In the genomic region with DNA sequence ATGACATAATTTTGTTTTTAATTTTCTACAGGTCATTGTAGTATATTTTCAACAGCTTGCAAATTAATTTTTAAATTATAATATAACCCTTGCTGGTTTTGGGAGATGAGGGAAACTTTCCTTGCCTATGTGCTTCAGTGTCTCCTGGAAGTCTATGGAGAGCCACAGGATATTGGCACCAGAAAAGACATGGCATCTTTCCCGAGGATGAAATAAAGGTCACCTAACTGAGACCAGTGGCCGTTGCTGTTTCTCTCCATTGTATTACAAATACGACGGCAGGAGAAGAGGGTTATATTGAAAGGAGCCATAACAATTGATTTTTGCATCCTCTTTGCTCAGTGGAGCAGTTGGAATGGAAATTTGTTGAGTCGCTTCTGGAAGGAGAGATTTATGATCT, we compare ENCODE assay signal across 3 cellular contexts.
TF ChIP-seq lines count a peak whose summit lies in the region.

No MANE protein-coding gene starts in this region.

TF ChIP-seq in A549, 52 proteins besides CTCF, POLR2A, EP300 and RAD21:
- TF ChIP-seq MAZ (IDR thresholded peaks at IDR 0.05; ENCODE audit: borderline replicate concordance, low read depth, low read length): no peak
- TF ChIP-seq MYC (IDR thresholded peaks at IDR 0.05; ENCODE audit: borderline replicate concordance, low read length): no peak
- no peak for TF ChIP-seq EHF (CRISPR knock-in tag; IDR thresholded peaks at IDR 0.05)
- TF ChIP-seq RFX5 (IDR thresholded peaks at IDR 0.05): no peak
- no peak for TF ChIP-seq MAFK (IDR thresholded peaks at IDR 0.05; ENCODE audit: partially characterized antibody)
- no peak for TF ChIP-seq FOXS1 (CRISPR knock-in tag; IDR thresholded peaks at IDR 0.05)

TF ChIP-seq in K562, 482 proteins besides CTCF, POLR2A, EP300 and RAD21:
- TF ChIP-seq NFIC (IDR thresholded peaks at IDR 0.05) (no peak), PYGO2 (tag; IDR thresholded peaks at IDR 0.05) (no peak), ZNF830 (CRISPR knock-in tag; IDR thresholded peaks at IDR 0.05) (no peak), ASH1L (IDR thresholded peaks at IDR 0.05; ENCODE audit: borderline replicate concordance, low read depth, partially characterized antibody) (no peak), ZNF668 (CRISPR knock-in tag; IDR thresholded peaks at IDR 0.05) (no peak), JUN (IDR thresholded peaks at IDR 0.05; ENCODE audit: borderline replicate concordance, low read depth, low read length) (no peak), JUN (CRISPR knock-in tag; IDR thresholded peaks at IDR 0.05; ENCODE audit: borderline replicate concordance) (no peak), RBM14 (IDR thresholded peaks at IDR 0.05; ENCODE audit: borderline replicate concordance, insufficient read depth, low read depth, low read length) (no peak), STAT5A (IDR thresholded peaks at IDR 0.05; ENCODE audit: borderline replicate concordance, low read length) (no peak), HDAC3 (IDR thresholded peaks at IDR 0.05; ENCODE audit: borderline replicate concordance, partially characterized antibody) (no peak), DDX20 (tag; IDR thresholded peaks at IDR 0.05; ENCODE audit: low read depth) (no peak)
- TF ChIP-seq, protein P1, sequence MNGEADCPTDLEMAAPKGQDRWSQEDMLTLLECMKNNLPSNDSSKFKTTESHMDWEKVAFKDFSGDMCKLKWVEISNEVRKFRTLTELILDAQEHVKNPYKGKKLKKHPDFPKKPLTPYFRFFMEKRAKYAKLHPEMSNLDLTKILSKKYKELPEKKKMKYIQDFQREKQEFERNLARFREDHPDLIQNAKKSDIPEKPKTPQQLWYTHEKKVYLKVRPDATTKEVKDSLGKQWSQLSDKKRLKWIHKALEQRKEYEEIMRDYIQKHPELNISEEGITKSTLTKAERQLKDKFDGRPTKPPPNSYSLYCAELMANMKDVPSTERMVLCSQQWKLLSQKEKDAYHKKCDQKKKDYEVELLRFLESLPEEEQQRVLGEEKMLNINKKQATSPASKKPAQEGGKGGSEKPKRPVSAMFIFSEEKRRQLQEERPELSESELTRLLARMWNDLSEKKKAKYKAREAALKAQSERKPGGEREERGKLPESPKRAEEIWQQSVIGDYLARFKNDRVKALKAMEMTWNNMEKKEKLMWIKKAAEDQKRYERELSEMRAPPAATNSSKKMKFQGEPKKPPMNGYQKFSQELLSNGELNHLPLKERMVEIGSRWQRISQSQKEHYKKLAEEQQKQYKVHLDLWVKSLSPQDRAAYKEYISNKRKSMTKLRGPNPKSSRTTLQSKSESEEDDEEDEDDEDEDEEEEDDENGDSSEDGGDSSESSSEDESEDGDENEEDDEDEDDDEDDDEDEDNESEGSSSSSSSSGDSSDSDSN (IDR thresholded peaks at IDR 0.05; ENCODE audit: borderline replicate concordance in 1 of 2, low read depth in 2 of 2, low read length in 2 of 2): no peak
- TF ChIP-seq, protein P2, sequence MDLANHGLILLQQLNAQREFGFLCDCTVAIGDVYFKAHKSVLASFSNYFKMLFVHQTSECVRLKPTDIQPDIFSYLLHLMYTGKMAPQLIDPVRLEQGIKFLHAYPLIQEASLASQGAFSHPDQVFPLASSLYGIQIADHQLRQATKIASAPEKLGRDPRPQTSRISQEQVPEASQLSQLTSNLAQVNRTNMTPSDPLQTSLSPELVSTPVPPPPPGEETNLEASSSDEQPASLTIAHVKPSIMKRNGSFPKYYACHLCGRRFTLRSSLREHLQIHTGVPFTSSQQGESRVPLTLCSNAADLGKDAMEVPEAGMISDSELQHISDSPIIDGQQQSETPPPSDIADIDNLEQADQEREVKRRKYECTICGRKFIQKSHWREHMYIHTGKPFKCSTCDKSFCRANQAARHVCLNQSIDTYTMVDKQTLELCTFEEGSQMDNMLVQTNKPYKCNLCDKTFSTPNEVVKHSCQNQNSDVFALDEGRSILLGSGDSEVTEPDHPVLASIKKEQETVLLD (IDR thresholded peaks at IDR 0.05): no peak
- TF ChIP-seq, protein P3, sequence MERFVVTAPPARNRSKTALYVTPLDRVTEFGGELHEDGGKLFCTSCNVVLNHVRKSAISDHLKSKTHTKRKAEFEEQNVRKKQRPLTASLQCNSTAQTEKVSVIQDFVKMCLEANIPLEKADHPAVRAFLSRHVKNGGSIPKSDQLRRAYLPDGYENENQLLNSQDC (CRISPR knock-in tag; IDR thresholded peaks at IDR 0.05): no peak

TF ChIP-seq in liver, 16 proteins besides CTCF, POLR2A, EP300 and RAD21:
- TF ChIP-seq HNF4A (conservative IDR thresholded peaks at IDR 0.05): peak in 1 of 2 donors; percentile 3
- TF ChIP-seq NR2F2 (IDR thresholded peaks at IDR 0.05): no peak
